Comparison of ENCODE assay signal across 1 cellular context in the genomic region with DNA sequence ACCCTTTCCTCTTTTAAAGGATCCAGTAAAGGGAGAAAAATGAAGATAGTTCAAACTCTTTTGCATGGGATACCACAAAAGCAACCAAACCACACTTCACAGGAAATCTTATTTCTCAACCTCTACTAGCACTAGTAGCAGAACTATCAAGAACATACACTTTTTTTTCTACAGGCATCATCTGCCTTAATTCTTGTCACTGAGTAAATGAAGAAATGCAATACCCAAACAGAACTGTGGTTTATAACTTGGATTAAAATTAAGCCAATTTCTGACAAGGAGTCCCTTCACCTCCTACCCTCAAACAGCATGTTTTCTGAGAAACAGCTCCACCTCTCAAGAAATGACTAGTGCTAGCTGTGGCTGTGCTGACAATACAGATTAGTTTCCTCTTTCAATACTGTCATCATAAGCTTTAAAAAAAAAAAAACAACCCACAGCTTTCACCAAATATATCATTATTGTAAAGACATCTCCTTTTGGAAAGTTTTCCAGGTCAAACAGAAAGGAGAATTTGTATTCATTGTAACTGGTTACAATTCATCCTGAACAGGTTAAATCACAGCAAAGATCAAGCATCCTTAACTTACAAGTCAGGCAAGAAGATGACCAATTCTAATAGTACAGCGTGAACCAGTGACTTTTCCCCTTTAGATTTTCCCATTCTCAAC.
TF ChIP-seq lines count a peak whose summit lies in the region.

No MANE protein-coding gene starts in this region.

TF ChIP-seq in GM12878, 131 proteins besides CTCF, POLR2A, EP300 and RAD21 (continued from another document and continues in another):
- TF ChIP-seq E2F8 (IDR thresholded peaks at IDR 0.05; ENCODE audit: low read depth, partially characterized antibody) (peak; percentile 16), ZBED1 (IDR thresholded peaks at IDR 0.05; ENCODE audit: borderline replicate concordance) (no peak), RUNX3 (IDR thresholded peaks at IDR 0.05; ENCODE audit: low read length) (peak; percentile 92), YY1 (IDR thresholded peaks at IDR 0.05; ENCODE audit: low read depth, low read length) (no peak), NBN (IDR thresholded peaks at IDR 0.05) (peak; percentile 86; the same call in 1 of the 2 replicates), SMAD5 (IDR thresholded peaks at IDR 0.05; ENCODE audit: low read depth) (no peak), ZNF217 (IDR thresholded peaks at IDR 0.05) (no peak), ELK1 (IDR thresholded peaks at IDR 0.05; ENCODE audit: low read depth, low read length) (no peak), CHD2 (IDR thresholded peaks at IDR 0.05; ENCODE audit: borderline replicate concordance, low read depth, low read length) (no peak), ZNF622 (IDR thresholded peaks at IDR 0.05) (no peak), LARP7 (IDR thresholded peaks at IDR 0.05) (no peak), ATF7 (IDR thresholded peaks at IDR 0.05; ENCODE audit: low read depth) (peak; percentile 90), NR2C2 (IDR thresholded peaks at IDR 0.05; ENCODE audit: borderline replicate concordance, control insufficient read depth, insufficient read length, low read depth) (no peak), HDAC2 (IDR thresholded peaks at IDR 0.05) (0 out of 2 replicates have a peak, but pooled peaks have one; percentile 45), NFYA (IDR thresholded peaks at IDR 0.05; ENCODE audit: borderline replicate concordance, low read depth, low read length) (no peak), SREBF2 (IDR thresholded peaks at IDR 0.05; ENCODE audit: low read length) (no peak), GATAD2B (conservative IDR thresholded peaks at IDR 0.05; ENCODE audit: low read depth) (no peak), PAX5 (IDR thresholded peaks at IDR 0.05; ENCODE audit: borderline replicate concordance, low read depth, low read length) (peak; percentile 60; the same call in 1 of the 2 replicates), SMC3 (IDR thresholded peaks at IDR 0.05; ENCODE audit: borderline replicate concordance, low read length) (no peak; the same call in 1 of the 2 replicates), BRCA1 (IDR thresholded peaks at IDR 0.05; ENCODE audit: low read depth, low read length) (no peak), USF2 (IDR thresholded peaks at IDR 0.05; ENCODE audit: borderline replicate concordance, low read depth, low read length) (no peak), KDM1A (IDR thresholded peaks at IDR 0.05; ENCODE audit: borderline replicate concordance) (no peak), CREM (IDR thresholded peaks at IDR 0.05; ENCODE audit: low read depth) (peak; percentile 63; the same call in 1 of the 2 replicates), MEF2A (IDR thresholded peaks at IDR 0.05; ENCODE audit: insufficient read depth, low read depth, low read length) (peak; percentile 43; the same call in 1 of the 2 replicates), POLR2AphosphoS2 (IDR thresholded peaks at IDR 0.05; ENCODE audit: low read depth, low read length) (no peak), BACH1 (IDR thresholded peaks at IDR 0.05; ENCODE audit: borderline replicate concordance) (peak; percentile 36; the same call in 1 of the 2 replicates), NFIC (IDR thresholded peaks at IDR 0.05; ENCODE audit: low read depth, low read length) (peak; percentile 90), ATF3 (IDR thresholded peaks at IDR 0.05; ENCODE audit: borderline replicate concordance, extremely low read depth, low read depth, low read length) (no peak), STAT1 (conservative IDR thresholded peaks at IDR 0.05) (no peak), RAD51 (IDR thresholded peaks at IDR 0.05) (0 out of 2 replicates have a peak, but pooled peaks have one; percentile 7), PAX8 (IDR thresholded peaks at IDR 0.05) (no peak), JUNB (IDR thresholded peaks at IDR 0.05) (peak; percentile 91), STAT3 (IDR thresholded peaks at IDR 0.05; ENCODE audit: low read depth, low read length) (peak; percentile 99; the same call in 1 of the 2 replicates), TCF3 (IDR thresholded peaks at IDR 0.05; ENCODE audit: borderline replicate concordance, insufficient read depth, low read depth, low read length) (no peak), CREB1 (IDR thresholded peaks at IDR 0.05; ENCODE audit: low read depth) (peak; percentile 57; the same call in 1 of the 2 replicates), NFXL1 (IDR thresholded peaks at IDR 0.05; ENCODE audit: borderline replicate concordance) (no peak), ZNF384 (IDR thresholded peaks at IDR 0.05; ENCODE audit: borderline replicate concordance, low read depth, low read length) (peak; percentile 94), HCFC1 (IDR thresholded peaks at IDR 0.05; ENCODE audit: low read length) (no peak), PML (IDR thresholded peaks at IDR 0.05; ENCODE audit: low read length) (peak; percentile 77; the same call in 1 of the 2 replicates), TAF1 (IDR thresholded peaks at IDR 0.05; ENCODE audit: borderline replicate concordance, low read depth, low read length) (no peak), SIX5 (IDR thresholded peaks at IDR 0.05; ENCODE audit: low read depth, low read length, severe bottlenecking) (no peak), CBX3 (IDR thresholded peaks at IDR 0.05; ENCODE audit: borderline replicate concordance, low read depth) (no peak)
- TF ChIP-seq, protein P1, sequence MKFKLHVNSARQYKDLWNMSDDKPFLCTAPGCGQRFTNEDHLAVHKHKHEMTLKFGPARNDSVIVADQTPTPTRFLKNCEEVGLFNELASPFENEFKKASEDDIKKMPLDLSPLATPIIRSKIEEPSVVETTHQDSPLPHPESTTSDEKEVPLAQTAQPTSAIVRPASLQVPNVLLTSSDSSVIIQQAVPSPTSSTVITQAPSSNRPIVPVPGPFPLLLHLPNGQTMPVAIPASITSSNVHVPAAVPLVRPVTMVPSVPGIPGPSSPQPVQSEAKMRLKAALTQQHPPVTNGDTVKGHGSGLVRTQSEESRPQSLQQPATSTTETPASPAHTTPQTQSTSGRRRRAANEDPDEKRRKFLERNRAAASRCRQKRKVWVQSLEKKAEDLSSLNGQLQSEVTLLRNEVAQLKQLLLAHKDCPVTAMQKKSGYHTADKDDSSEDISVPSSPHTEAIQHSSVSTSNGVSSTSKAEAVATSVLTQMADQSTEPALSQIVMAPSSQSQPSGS (IDR thresholded peaks at IDR 0.05; ENCODE audit: low read length): peak; percentile 69
- TF ChIP-seq, protein P2, sequence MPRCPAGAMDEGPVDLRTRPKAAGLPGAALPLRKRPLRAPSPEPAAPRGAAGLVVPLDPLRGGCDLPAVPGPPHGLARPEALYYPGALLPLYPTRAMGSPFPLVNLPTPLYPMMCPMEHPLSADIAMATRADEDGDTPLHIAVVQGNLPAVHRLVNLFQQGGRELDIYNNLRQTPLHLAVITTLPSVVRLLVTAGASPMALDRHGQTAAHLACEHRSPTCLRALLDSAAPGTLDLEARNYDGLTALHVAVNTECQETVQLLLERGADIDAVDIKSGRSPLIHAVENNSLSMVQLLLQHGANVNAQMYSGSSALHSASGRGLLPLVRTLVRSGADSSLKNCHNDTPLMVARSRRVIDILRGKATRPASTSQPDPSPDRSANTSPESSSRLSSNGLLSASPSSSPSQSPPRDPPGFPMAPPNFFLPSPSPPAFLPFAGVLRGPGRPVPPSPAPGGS (IDR thresholded peaks at IDR 0.05; ENCODE audit: borderline replicate concordance, insufficient read depth, low read depth, low read length, poor library complexity, severe bottlenecking): no peak
- TF ChIP-seq, protein P3, sequence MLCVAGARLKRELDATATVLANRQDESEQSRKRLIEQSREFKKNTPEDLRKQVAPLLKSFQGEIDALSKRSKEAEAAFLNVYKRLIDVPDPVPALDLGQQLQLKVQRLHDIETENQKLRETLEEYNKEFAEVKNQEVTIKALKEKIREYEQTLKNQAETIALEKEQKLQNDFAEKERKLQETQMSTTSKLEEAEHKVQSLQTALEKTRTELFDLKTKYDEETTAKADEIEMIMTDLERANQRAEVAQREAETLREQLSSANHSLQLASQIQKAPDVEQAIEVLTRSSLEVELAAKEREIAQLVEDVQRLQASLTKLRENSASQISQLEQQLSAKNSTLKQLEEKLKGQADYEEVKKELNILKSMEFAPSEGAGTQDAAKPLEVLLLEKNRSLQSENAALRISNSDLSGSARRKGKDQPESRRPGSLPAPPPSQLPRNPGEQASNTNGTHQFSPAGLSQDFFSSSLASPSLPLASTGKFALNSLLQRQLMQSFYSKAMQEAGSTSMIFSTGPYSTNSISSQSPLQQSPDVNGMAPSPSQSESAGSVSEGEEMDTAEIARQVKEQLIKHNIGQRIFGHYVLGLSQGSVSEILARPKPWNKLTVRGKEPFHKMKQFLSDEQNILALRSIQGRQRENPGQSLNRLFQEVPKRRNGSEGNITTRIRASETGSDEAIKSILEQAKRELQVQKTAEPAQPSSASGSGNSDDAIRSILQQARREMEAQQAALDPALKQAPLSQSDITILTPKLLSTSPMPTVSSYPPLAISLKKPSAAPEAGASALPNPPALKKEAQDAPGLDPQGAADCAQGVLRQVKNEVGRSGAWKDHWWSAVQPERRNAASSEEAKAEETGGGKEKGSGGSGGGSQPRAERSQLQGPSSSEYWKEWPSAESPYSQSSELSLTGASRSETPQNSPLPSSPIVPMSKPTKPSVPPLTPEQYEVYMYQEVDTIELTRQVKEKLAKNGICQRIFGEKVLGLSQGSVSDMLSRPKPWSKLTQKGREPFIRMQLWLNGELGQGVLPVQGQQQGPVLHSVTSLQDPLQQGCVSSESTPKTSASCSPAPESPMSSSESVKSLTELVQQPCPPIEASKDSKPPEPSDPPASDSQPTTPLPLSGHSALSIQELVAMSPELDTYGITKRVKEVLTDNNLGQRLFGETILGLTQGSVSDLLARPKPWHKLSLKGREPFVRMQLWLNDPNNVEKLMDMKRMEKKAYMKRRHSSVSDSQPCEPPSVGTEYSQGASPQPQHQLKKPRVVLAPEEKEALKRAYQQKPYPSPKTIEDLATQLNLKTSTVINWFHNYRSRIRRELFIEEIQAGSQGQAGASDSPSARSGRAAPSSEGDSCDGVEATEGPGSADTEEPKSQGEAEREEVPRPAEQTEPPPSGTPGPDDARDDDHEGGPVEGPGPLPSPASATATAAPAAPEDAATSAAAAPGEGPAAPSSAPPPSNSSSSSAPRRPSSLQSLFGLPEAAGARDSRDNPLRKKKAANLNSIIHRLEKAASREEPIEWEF (IDR thresholded peaks at IDR 0.05; ENCODE audit: insufficient replicate concordance, low read depth, low read length): no peak
- TF ChIP-seq, protein P4, sequence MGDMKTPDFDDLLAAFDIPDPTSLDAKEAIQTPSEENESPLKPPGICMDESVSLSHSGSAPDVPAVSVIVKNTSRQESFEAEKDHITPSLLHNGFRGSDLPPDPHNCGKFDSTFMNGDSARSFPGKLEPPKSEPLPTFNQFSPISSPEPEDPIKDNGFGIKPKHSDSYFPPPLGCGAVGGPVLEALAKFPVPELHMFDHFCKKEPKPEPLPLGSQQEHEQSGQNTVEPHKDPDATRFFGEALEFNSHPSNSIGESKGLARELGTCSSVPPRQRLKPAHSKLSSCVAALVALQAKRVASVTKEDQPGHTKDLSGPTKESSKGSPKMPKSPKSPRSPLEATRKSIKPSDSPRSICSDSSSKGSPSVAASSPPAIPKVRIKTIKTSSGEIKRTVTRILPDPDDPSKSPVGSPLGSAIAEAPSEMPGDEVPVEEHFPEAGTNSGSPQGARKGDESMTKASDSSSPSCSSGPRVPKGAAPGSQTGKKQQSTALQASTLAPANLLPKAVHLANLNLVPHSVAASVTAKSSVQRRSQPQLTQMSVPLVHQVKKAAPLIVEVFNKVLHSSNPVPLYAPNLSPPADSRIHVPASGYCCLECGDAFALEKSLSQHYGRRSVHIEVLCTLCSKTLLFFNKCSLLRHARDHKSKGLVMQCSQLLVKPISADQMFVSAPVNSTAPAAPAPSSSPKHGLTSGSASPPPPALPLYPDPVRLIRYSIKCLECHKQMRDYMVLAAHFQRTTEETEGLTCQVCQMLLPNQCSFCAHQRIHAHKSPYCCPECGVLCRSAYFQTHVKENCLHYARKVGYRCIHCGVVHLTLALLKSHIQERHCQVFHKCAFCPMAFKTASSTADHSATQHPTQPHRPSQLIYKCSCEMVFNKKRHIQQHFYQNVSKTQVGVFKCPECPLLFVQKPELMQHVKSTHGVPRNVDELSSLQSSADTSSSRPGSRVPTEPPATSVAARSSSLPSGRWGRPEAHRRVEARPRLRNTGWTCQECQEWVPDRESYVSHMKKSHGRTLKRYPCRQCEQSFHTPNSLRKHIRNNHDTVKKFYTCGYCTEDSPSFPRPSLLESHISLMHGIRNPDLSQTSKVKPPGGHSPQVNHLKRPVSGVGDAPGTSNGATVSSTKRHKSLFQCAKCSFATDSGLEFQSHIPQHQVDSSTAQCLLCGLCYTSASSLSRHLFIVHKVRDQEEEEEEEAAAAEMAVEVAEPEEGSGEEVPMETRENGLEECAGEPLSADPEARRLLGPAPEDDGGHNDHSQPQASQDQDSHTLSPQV (IDR thresholded peaks at IDR 0.05): 0 out of 2 replicates have a peak, but pooled peaks have one; percentile 34
